In genomic region chr19:46661020-46661731, GRCh38 we compare ENCODE assay signal across 1 cellular context.
A peak's percentile ranks its signal among the peaks of the same experiment; 100 is the strongest.
TF ChIP-seq lines count a peak whose summit lies in the region.

TSS of gene DACT3 (minus strand) at chr19:46661182. CDS start at chr19:46661064, 118 bp downstream.

TF ChIP-seq in HepG2, 621 proteins besides CTCF, POLR2A, EP300 and RAD21 (continued from another document and continues in another):
- no peak for TF ChIP-seq ELF4 (CRISPR knock-in tag; IDR thresholded peaks at IDR 0.05; ENCODE audit: borderline replicate concordance)
- peak; percentile 18; the same call in 1 of the 2 replicates for TF ChIP-seq IKZF5 (CRISPR knock-in tag; IDR thresholded peaks at IDR 0.05)
- TF ChIP-seq E2F5 (CRISPR knock-in tag; conservative IDR thresholded peaks at IDR 0.05): no peak
- no peak for TF ChIP-seq SOX5 (CRISPR knock-in tag; IDR thresholded peaks at IDR 0.05; ENCODE audit: borderline replicate concordance)
- TF ChIP-seq MYPOP (CRISPR knock-in tag; IDR thresholded peaks at IDR 0.05): no peak
- TF ChIP-seq ZNF451 (CRISPR knock-in tag; IDR thresholded peaks at IDR 0.05): no peak
- TF ChIP-seq ZMAT3 (CRISPR knock-in tag; conservative IDR thresholded peaks at IDR 0.05): 0 out of 2 replicates have a peak, but pooled peaks have one; percentile 5
- TF ChIP-seq MEIS1 (CRISPR knock-in tag; IDR thresholded peaks at IDR 0.05; ENCODE audit: borderline replicate concordance): no peak
- no peak for TF ChIP-seq MLX (CRISPR knock-in tag; IDR thresholded peaks at IDR 0.05)
- peak; percentile 77 for TF ChIP-seq CREM (IDR thresholded peaks at IDR 0.05)
- TF ChIP-seq CREM (CRISPR knock-in tag; IDR thresholded peaks at IDR 0.05): no peak
- TF ChIP-seq SIN3A (IDR thresholded peaks at IDR 0.05; ENCODE audit: borderline replicate concordance, low read depth, low read length): peak; percentile 82; the same call in 1 of the 2 replicates
- TF ChIP-seq HDAC1 (CRISPR knock-in tag; IDR thresholded peaks at IDR 0.05): peak; percentile 41; the same call in 1 of the 2 replicates
- no peak for TF ChIP-seq ZNF883 (CRISPR knock-in tag; IDR thresholded peaks at IDR 0.05; ENCODE audit: not compliant biosample characterization)
- TF ChIP-seq ZNF44 (CRISPR knock-in tag; IDR thresholded peaks at IDR 0.05): 0 out of 2 replicates have a peak, but pooled peaks have one; percentile 9
- TF ChIP-seq HDAC6 (IDR thresholded peaks at IDR 0.05; ENCODE audit: low read depth, low read length): no peak
- 0 out of 2 replicates have a peak, but pooled peaks have one; percentile 7 for TF ChIP-seq ZFY (CRISPR knock-in tag; IDR thresholded peaks at IDR 0.05)
- no peak for TF ChIP-seq MAZ (IDR thresholded peaks at IDR 0.05; ENCODE audit: borderline replicate concordance, low read depth, low read length)
- TF ChIP-seq MAZ (CRISPR knock-in tag; IDR thresholded peaks at IDR 0.05; ENCODE audit: low read depth): 0 out of 2 replicates have a peak, but pooled peaks have one; percentile 29
- no peak for TF ChIP-seq BRCA1 (CRISPR knock-in tag; IDR thresholded peaks at IDR 0.05)
- TF ChIP-seq SP4 (CRISPR knock-in tag; IDR thresholded peaks at IDR 0.05): peak; percentile 99
- TF ChIP-seq SIX4 (CRISPR knock-in tag; IDR thresholded peaks at IDR 0.05): no peak
- TF ChIP-seq MEF2D (CRISPR knock-in tag; IDR thresholded peaks at IDR 0.05): peak; percentile 96
- 0 out of 2 replicates have a peak, but pooled peaks have one; percentile 4 for TF ChIP-seq SALL1 (CRISPR knock-in tag; IDR thresholded peaks at IDR 0.05)
- TF ChIP-seq ZFX (CRISPR knock-in tag; IDR thresholded peaks at IDR 0.05; ENCODE audit: low read depth): peak; percentile 2; the same call in 1 of the 2 replicates
- no peak for TF ChIP-seq ZBTB42 (CRISPR knock-in tag; IDR thresholded peaks at IDR 0.05)
- no peak for TF ChIP-seq ZSCAN29 (CRISPR knock-in tag; conservative IDR thresholded peaks at IDR 0.05)
- no peak for TF ChIP-seq PATZ1 (CRISPR knock-in tag; IDR thresholded peaks at IDR 0.05)
- TF ChIP-seq GMEB2 (CRISPR knock-in tag; IDR thresholded peaks at IDR 0.05; ENCODE audit: low read depth): no peak
- peak; percentile 92 for TF ChIP-seq KLF9 (CRISPR knock-in tag; IDR thresholded peaks at IDR 0.05; ENCODE audit: low read depth)
- no peak for TF ChIP-seq FOSL2 (CRISPR knock-in tag; IDR thresholded peaks at IDR 0.05)
- TF ChIP-seq ZBTB39 (CRISPR knock-in tag; IDR thresholded peaks at IDR 0.05): no peak
- TF ChIP-seq PREB (CRISPR knock-in tag; IDR thresholded peaks at IDR 0.05): no peak
- TF ChIP-seq ZMYM4 (CRISPR knock-in tag; IDR thresholded peaks at IDR 0.05): peak; percentile 52; the same call in 1 of the 2 replicates
- TF ChIP-seq HNF1B (CRISPR knock-in tag; IDR thresholded peaks at IDR 0.05): peak; percentile 55; the same call in 1 of the 2 replicates
- no peak for TF ChIP-seq CBX2 (IDR thresholded peaks at IDR 0.05; ENCODE audit: low read depth, low read length)
- TF ChIP-seq CBX2 (CRISPR knock-in tag; IDR thresholded peaks at IDR 0.05; ENCODE audit: low read depth): no peak
- TF ChIP-seq HOXA3 (CRISPR knock-in tag; IDR thresholded peaks at IDR 0.05): no peak
- TF ChIP-seq TRIM22 (IDR thresholded peaks at IDR 0.05): no peak
- peak; percentile 99 for TF ChIP-seq ARNTL (CRISPR knock-in tag; IDR thresholded peaks at IDR 0.05)
- no peak for TF ChIP-seq ZKSCAN1 (IDR thresholded peaks at IDR 0.05; ENCODE audit: low read length)
- 0 out of 2 replicates have a peak, but pooled peaks have one; percentile 26 for TF ChIP-seq CEBPG (CRISPR knock-in tag; IDR thresholded peaks at IDR 0.05)
- TF ChIP-seq HNRNPLL (IDR thresholded peaks at IDR 0.05; ENCODE audit: low read depth, low read length, poor library complexity, severe bottlenecking): peak; percentile 66
- peak; percentile 22; the same call in 1 of the 2 replicates for TF ChIP-seq ZNF687 (CRISPR knock-in tag; IDR thresholded peaks at IDR 0.05)
